ENCODE assay signal across 24 cellular contexts in the genomic region with DNA sequence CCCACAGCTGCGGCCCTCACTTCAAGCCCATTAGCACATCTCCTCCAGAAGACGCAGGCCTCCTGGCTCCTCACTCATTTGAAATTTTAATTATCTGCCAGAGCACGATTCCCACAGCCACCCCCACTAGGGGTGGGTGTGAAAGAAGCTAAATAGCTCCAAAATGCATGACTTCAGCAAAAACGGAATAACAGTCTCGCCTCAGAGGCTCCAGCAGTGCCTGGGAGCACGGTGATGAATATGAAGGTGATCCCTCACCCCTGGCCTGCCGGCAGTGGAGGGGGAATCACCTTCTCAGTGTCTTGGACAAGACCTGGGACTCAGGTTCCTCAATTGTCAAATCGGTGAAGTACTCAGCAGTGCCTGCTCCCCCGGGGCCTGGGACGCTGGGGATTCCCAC.
"Had no signal": no experiment of that assay in that cellular context is flagged by ENCODE, and none has a peak within 500 bp of the region (broad histone marks: within the 10 kb centered on the region; RNA-seq: fewer than 3 reads in every experiment).

No MANE protein-coding gene starts in this region.

- H3K9me3 ChIP-seq: heart right ventricle, left lung, lower lobe of right lung, prostate gland, stomach, thoracic aorta had no signal

- H3K27ac Mint-ChIP-seq: memory B cell; natural killer cell treated with Interleukin-12 subunit alpha and Interleukin-12 subunit beta and Interleukin-15 and Interleukin-18, amount 100 ng/mL, for 72 hours had no signal

- H3K36me3 Mint-ChIP-seq: natural killer cell treated with Interleukin-12 subunit alpha and Interleukin-12 subunit beta and Interleukin-15 and Interleukin-18, amount 100 ng/mL, for 72 hours had no signal

- H3K4me1 Mint-ChIP-seq: memory B cell had no signal

- H2AFZ ChIP-seq: parathyroid adenoma had no signal

- H3K27ac ChIP-seq: left lung, lower lobe of right lung, parathyroid adenoma, prostate gland, stomach, thoracic aorta had no signal

- H3K4me1 ChIP-seq: left lung, lower lobe of right lung, parathyroid adenoma, prostate gland, stomach had no signal

- H3K4me3 Mint-ChIP-seq: memory B cell; natural killer cell treated with Interleukin-12 subunit alpha and Interleukin-12 subunit beta and Interleukin-15 and Interleukin-18, amount 100 ng/mL, for 72 hours had no signal

- ATAC-seq: esophagus mucosa; left lung; natural killer cell treated with Interleukin-12 subunit alpha and Interleukin-12 subunit beta and Interleukin-15 and Interleukin-18, amount 100 ng/mL, for 72 hours had no signal

- H3K79me2 ChIP-seq: parathyroid adenoma had no signal

- DNase-seq: cortex of kidney; effector CD8-positive, alpha-beta T cell; heart right ventricle; kidney glomerular epithelial cell; left lung; lower lobe of right lung; midbrain; retina; small intestine; stimulated activated CD4-positive, alpha-beta T cell treated with anti-CD3 and anti-CD28 coated beads, Interleukin-12 subunit alpha, Interleukin-12 subunit beta, amount 100 ng/mL, for 4 hours; stimulated activated naive CD4-positive, alpha-beta T cell; stomach; substantia nigra; trophoblast cell had no signal

- H3K4me3 ChIP-seq: dorsolateral prefrontal cortex, heart right ventricle, left lung, lower lobe of right lung, prostate gland, stomach, thoracic aorta had no signal

- H3K36me3 ChIP-seq: heart right ventricle, left lung, lower lobe of right lung, prostate gland, stomach, thoracic aorta had no signal

- H3K9me3 Mint-ChIP-seq: natural killer cell treated with Interleukin-12 subunit alpha and Interleukin-12 subunit beta and Interleukin-15 and Interleukin-18, amount 100 ng/mL, for 72 hours had no signal

- FAIRE-seq: endometrium, frontal cortex, islet of Langerhans, small intestine had no signal
